ENCODE assay signal across 21 cellular contexts in genomic region chr4:8303081-8303480, GRCh38. TPM values are rescaled to one million over a fixed set of nuclear protein-coding genes. Genes with fewer than 3 reads are reported as not detected.
DNase-seq lines count a peak whose midpoint lies in the region; ATAC-seq and TF ChIP-seq lines count a peak whose summit lies in the region.
"Had no signal": no experiment of that assay in that cellular context is flagged by ENCODE, and none has a peak within 500 bp of the region (broad histone marks: within the 10 kb centered on the region; RNA-seq: fewer than 3 reads in every experiment).

No MANE protein-coding gene starts in this region.

- no peak for ATAC-seq in left ventricle myocardium superior
- ATAC-seq in WTC11: no peak
- ATAC-seq in omental fat pad (ENCODE audit: low FRiP score): no peak
- ATAC-seq in GM19328 (IDR thresholded peaks at IDR 0.05; ENCODE audit: unreplicated experiment): no peak
- ATAC-seq: activated CD8-positive, alpha-beta memory T cell treated with anti-CD3 and anti-CD28 coated beads, Interleukin-2, amount 10 ng/mL, durations not matched to agents 7 days and 5 days; body of pancreas; mucosa of descending colon had no signal

- CTCF ChIA-PET in WTC11 (lab: Charles Lee): interaction anchor here (1.5 to 2.0 kb wide), 3 partner anchors 17 to 126 kb away, joined by 6 to 8 read pairs (median 6); no protein-coding TSS in a partner anchor

- no peak overlapping the region for H3K27ac Mint-ChIP-seq in WTC11
- H3K27ac Mint-ChIP-seq in type B pancreatic cell: no peak overlapping the region
- H3K27ac Mint-ChIP-seq: activated CD8-positive, alpha-beta memory T cell treated with anti-CD3 and anti-CD28 coated beads, Interleukin-2, amount 10 ng/mL, durations not matched to agents 7 days and 5 days; nephron progenitor cell had no signal

- DNase-seq in cardiac septum (ENCODE audit: low spot score) (peak; percentile 38), left ventricle myocardium superior (no peak), WTC11 (ENCODE audit: low spot score) (peak; percentile 4), omental fat pad (ENCODE audit: low spot score) (peak; percentile 10), type B pancreatic cell (ENCODE audit: extremely low spot score, unreplicated experiment) (peak; percentile 45), kidney tubule cell (ENCODE audit: low spot score) (no peak), NCI-H1417 (lab: John Stamatoyannopoulos, UW) (no peak)
- DNase-seq: 8988T; activated CD4-positive, alpha-beta T cell treated with anti-CD3 and anti-CD28 coated beads, Interleukin-2, amount 50 U/mL, for 1 hour; activated CD8-positive, alpha-beta memory T cell treated with anti-CD3 and anti-CD28 coated beads, Interleukin-2, amount 10 ng/mL, durations not matched to agents 7 days and 5 days; activated naive CD4-positive, alpha-beta T cell treated with Interleukin-2 at 50 U/mL for 16 hours; activated T-cell treated with anti-CD3 and anti-CD28 coated beads, Interleukin-2, amount 50 U/mL, for 48 hours; DMS79; islet precursor cell; mucosa of descending colon; NCI-H1092; NCI-H187 treated with DMSO at 0.1 percent for 48 hours; NCI-H526 treated with DMSO at 0.1 percent for 48 hours; nephron progenitor cell had no signal

- POLR2A ChIA-PET in WTC11 (lab: Charles Lee): interaction anchor here (0.6 kb wide), 1 partner anchor 55 kb away, joined by 3 read pairs; no protein-coding TSS in a partner anchor

- H3K36me3 Mint-ChIP-seq in WTC11 (no peaks in the 10 kb centered on the region), type B pancreatic cell (no peaks in the 10 kb centered on the region)
- H3K36me3 Mint-ChIP-seq: activated CD8-positive, alpha-beta memory T cell treated with anti-CD3 and anti-CD28 coated beads, Interleukin-2, amount 10 ng/mL, durations not matched to agents 7 days and 5 days had no signal

- H3K4me3 Mint-ChIP-seq in WTC11: no peak overlapping the region
- no peak overlapping the region for H3K4me3 Mint-ChIP-seq in type B pancreatic cell
- H3K4me3 Mint-ChIP-seq: activated CD8-positive, alpha-beta memory T cell treated with anti-CD3 and anti-CD28 coated beads, Interleukin-2, amount 10 ng/mL, durations not matched to agents 7 days and 5 days; nephron progenitor cell had no signal

- H3K9me3 Mint-ChIP-seq in WTC11 (peaks cover 14% of the 10 kb centered on the region), type B pancreatic cell (no peaks in the 10 kb centered on the region)

- H3K27me3 Mint-ChIP-seq in WTC11 (ENCODE audit: low read depth): peaks cover 8% of the 10 kb centered on the region
- H3K27me3 Mint-ChIP-seq in type B pancreatic cell: no peaks in the 10 kb centered on the region

- TF ChIP-seq CTCF in WTC11 (IDR thresholded peaks at IDR 0.05): no peak
- no peak for TF ChIP-seq CTCF in omental fat pad (IDR thresholded peaks at IDR 0.05)
- TF ChIP-seq CTCF in type B pancreatic cell (conservative IDR thresholded peaks at IDR 0.05): no peak

- H3K4me1 Mint-ChIP-seq in WTC11 (0 out of 2 replicates have a peak, but pooled peaks cover 3% of the 10 kb centered on the region), type B pancreatic cell (ENCODE audit: unreplicated experiment) (peaks cover 5% of the 10 kb centered on the region)
- H3K4me1 Mint-ChIP-seq: activated CD8-positive, alpha-beta memory T cell treated with anti-CD3 and anti-CD28 coated beads, Interleukin-2, amount 10 ng/mL, durations not matched to agents 7 days and 5 days had no signal

- intact Hi-C loops in cardiac septum (cut with DNase I) (no loop called here), left ventricle myocardium superior (cut with micrococcal nuclease) (no loop called here)

TF ChIP-seq in WTC11, 78 proteins besides CTCF, POLR2A, EP300 and RAD21 (continues in another document):
- no peak for TF ChIP-seq CREM (CRISPR knock-in tag; IDR thresholded peaks at IDR 0.05)
- no peak for TF ChIP-seq NFE2L1 (CRISPR knock-in tag; IDR thresholded peaks at IDR 0.05)
- TF ChIP-seq NR2C2 (CRISPR knock-in tag; IDR thresholded peaks at IDR 0.05): no peak
- no peak for TF ChIP-seq TEAD4 (CRISPR knock-in tag; IDR thresholded peaks at IDR 0.05)
- no peak for TF ChIP-seq ZNF532 (CRISPR knock-in tag; IDR thresholded peaks at IDR 0.05; ENCODE audit: borderline replicate concordance)
- no peak for TF ChIP-seq MAX (CRISPR knock-in tag; IDR thresholded peaks at IDR 0.05)
- TF ChIP-seq RELA (CRISPR knock-in tag; IDR thresholded peaks at IDR 0.05; ENCODE audit: borderline replicate concordance): no peak
- TF ChIP-seq CREB1 (CRISPR knock-in tag; IDR thresholded peaks at IDR 0.05): no peak
- TF ChIP-seq ZNF121 (CRISPR knock-in tag; IDR thresholded peaks at IDR 0.05): no peak
- TF ChIP-seq PRDM15 (CRISPR knock-in tag; IDR thresholded peaks at IDR 0.05): no peak
- no peak for TF ChIP-seq ATF2 (CRISPR knock-in tag; IDR thresholded peaks at IDR 0.05; ENCODE audit: borderline replicate concordance, low read depth)

RNA-seq across cellular contexts. Expression of gene HTRA3, which starts 33.5 kb away (rescaled TPM):
- total RNA-seq in cardiac septum: 50.8 TPM
- total RNA-seq in left ventricle myocardium superior: 95.6 TPM
- total RNA-seq in WTC11 (2021): 2.3 to 5.5 TPM (median 4.8 TPM) in 3 replicates
- 100 to 1,000 TPM in 1 of 4 donors, 10 to 100 TPM in 3; 15.8 to 147 (median 23.3) TPM for total RNA-seq in omental fat pad
- total RNA-seq in type B pancreatic cell (ENCODE audit: low replicate concordance): 0.52 and 4.4 TPM in 2 replicates
- total RNA-seq: activated CD8-positive, alpha-beta memory T cell treated with anti-CD3 and anti-CD28 coated beads, Interleukin-2, amount 10 ng/mL, durations not matched to agents 7 days and 5 days had no signal

Comparison
In these comparisons a context has a peak if more than half of its experiments do, and no peak if none do; other contexts are left out.
1. DNase-seq: peak in cardiac septum (single experiment), WTC11 (single experiment), omental fat pad (single experiment) and type B pancreatic cell (single experiment); none in left ventricle myocardium superior (single experiment), kidney tubule cell (single experiment) and NCI-H1417 (0 of 3).